In the genomic region with DNA sequence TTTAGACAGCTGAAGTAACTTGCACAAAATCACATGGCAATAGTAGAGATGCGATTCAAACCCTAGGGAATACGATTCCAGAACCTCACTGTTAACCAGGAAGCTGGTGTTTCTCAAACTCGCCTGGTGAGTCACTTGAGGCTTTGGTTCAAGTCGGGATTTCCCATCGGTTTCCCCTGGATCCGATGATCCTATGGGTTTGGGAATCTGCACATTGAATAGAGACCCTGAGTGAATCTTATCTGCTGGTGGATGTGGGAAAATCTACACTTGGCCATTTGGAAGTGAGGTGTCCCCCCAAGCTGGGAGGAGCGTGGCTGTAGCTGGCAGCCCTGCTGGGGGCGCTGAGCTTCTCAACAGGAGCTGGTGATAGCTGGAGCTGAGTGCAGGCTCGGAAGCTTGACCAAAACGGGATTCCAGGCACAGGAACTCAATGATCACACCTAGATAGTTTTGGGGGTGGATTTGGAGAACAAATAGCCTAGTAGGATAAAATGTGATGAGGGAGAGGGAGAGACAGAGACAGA, we compare ENCODE assay signal across 16 cellular contexts.
"Had no signal": no experiment of that assay in that cellular context is flagged by ENCODE, and none has a peak within 500 bp of the region (broad histone marks: within the 10 kb centered on the region; RNA-seq: fewer than 3 reads in every experiment).

No MANE protein-coding gene starts in this region.

- ATAC-seq: activated naive CD4-positive, alpha-beta T cell treated with anti-CD3 and anti-CD28 coated beads, Interleukin-2, amount 50 U/mL, for 72 hours; body of pancreas; heart left ventricle; left ventricle myocardium superior; psoas muscle; right lobe of liver; stimulated activated memory B cell treated with anti-CD40 and anti-IgM and Interleukin-4, amounts not matched to agents 10 μg/mL and 1 μg/mL and 100 μg/mL, for 72 hours had no signal

- H3K27me3 ChIP-seq: body of pancreas, heart left ventricle, right lobe of liver, spleen, suprapubic skin had no signal

- H3K9me3 ChIP-seq: body of pancreas, heart left ventricle, psoas muscle, right lobe of liver, spleen, suprapubic skin had no signal

- DNase-seq: activated effector memory CD4-positive, alpha-beta T cell treated with anti-CD3 and anti-CD28 coated beads, Interleukin-2, amount 50 U/mL, for 16 hours; activated T-cell treated with anti-CD3 and anti-CD28 coated beads, Interleukin-2, amount 50 U/mL, for 1 hour; amniotic stem cell; body of pancreas; dermis blood vessel endothelial cell; heart left ventricle; kidney; left ventricle myocardium superior; psoas muscle; right lobe of liver; spleen; stimulated activated CD4-positive, alpha-beta T cell treated with anti-CD3 and anti-CD28 coated beads, Interleukin-1b, Interleukin-23, amount 100 ng/mL, for 48 hours had no signal

- H3K4me1 ChIP-seq: right lobe of liver had no signal

- H3K4me3 ChIP-seq: body of pancreas, heart left ventricle, psoas muscle, right lobe of liver, spleen, suprapubic skin had no signal

- H3K27ac ChIP-seq: body of pancreas, heart left ventricle, psoas muscle, right lobe of liver, spleen, suprapubic skin, VCaP had no signal

- H3K36me3 ChIP-seq: heart left ventricle, right lobe of liver, spleen, suprapubic skin had no signal
